ENCODE assay signal across 8 cellular contexts in genomic region chr2:217440000-217440399, GRCh38.
DNase-seq lines count a peak whose midpoint lies in the region; ATAC-seq lines count a peak whose summit lies in the region.
"Had no signal": no experiment of that assay in that cellular context is flagged by ENCODE, and none has a peak within 500 bp of the region (broad histone marks: within the 10 kb centered on the region; RNA-seq: fewer than 3 reads in every experiment).

No MANE protein-coding gene starts in this region.

- ATAC-seq in GM19035 (IDR thresholded peaks at IDR 0.05; ENCODE audit: unreplicated experiment) (peak; percentile 63), HG02588 (IDR thresholded peaks at IDR 0.05; ENCODE audit: unreplicated experiment) (peak; percentile 80), HG03521 (IDR thresholded peaks at IDR 0.05; ENCODE audit: unreplicated experiment) (peak; percentile 71)

- peaks cover 9 to 37% (median 32%) of the 10 kb centered on the region in 5 donors for H3K4me1 ChIP-seq in subcutaneous abdominal adipose tissue (ENCODE audit: control insufficient read depth in 5 of 5, insufficient read depth in 5 of 5, low read length in 5 of 5)

- H3K27ac ChIP-seq in subcutaneous abdominal adipose tissue (ENCODE audit: low read depth, low read length), result peak overlapping the region; percentile 57

- H3K9me3 ChIP-seq in subcutaneous abdominal adipose tissue (ENCODE audit: control insufficient read depth in 5 of 5, low read length in 5 of 5), result no peaks in the 10 kb centered on the region

- H3K9ac ChIP-seq in subcutaneous abdominal adipose tissue (ENCODE audit: low read length in 5 of 5), result no peak overlapping the region

- no peak for DNase-seq in NCI-H2029 treated with DMSO at 0.1 percent for 48 hours (lab: John Stamatoyannopoulos, UW)
- DNase-seq in SKM-1 treated with dmso at 0.1 percent for 144 hours (lab: John Stamatoyannopoulos, UW; ENCODE audit: unreplicated experiment), result no peak
- no peak for DNase-seq in stimulated activated CD4-positive, alpha-beta T cell treated with anti-CD3 and anti-CD28 coated beads, Interleukin-2, amount 100 ng/mL, for 48 hours
- DNase-seq: NCI-H226 had no signal

- H3K27me3 ChIP-seq in subcutaneous abdominal adipose tissue (ENCODE audit: control insufficient read depth in 5 of 5, insufficient read depth in 4 of 5, low read length in 5 of 5), result no peaks in the 10 kb centered on the region

- H3K36me3 ChIP-seq in subcutaneous abdominal adipose tissue (ENCODE audit: control insufficient read depth in 5 of 5, insufficient read depth in 5 of 5, low read length in 5 of 5), result no peaks in the 10 kb centered on the region

- no peak overlapping the region for H3K4me3 ChIP-seq in subcutaneous abdominal adipose tissue (ENCODE audit: low read depth in 1 of 5, low read length in 5 of 5)
